In the genomic region with DNA sequence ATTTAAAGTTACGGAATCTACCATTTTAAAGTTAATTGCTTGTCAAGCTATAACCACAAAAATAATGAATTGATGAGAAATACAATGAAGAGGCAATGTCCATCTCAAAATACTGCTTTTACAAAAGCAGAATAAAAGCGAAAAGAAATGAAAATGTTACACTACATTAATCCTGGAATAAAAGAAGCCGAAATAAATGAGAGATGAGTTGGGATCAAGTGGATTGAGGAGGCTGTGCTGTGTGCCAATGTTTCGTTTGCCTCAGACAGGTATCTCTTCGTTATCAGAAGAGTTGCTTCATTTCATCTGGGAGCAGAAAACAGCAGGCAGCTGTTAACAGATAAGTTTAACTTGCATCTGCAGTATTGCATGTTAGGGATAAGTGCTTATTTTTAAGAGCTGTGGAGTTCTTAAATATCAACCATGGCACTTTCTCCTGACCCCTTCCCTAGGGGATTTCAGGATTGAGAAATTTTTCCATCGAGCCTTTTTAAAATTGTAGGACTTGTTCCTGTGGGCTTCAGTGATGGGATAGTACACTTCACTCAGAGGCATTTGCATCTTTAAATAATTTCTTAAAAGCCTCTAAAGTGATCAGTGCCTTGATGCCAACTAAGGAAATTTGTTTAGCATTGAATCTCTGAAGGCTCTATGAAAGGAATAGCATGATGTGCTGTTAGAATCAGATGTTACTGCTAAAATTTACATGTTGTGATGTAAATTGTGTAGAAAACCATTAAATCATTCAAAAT, we compare ENCODE assay signal across 7 cellular contexts. TPM values are rescaled to one million over a fixed set of nuclear protein-coding genes. Genes with fewer than 3 reads are reported as not detected.
A peak's percentile ranks its signal among the peaks of the same experiment; 100 is the strongest.
DNase-seq lines count a peak whose midpoint lies in the region; ATAC-seq and TF ChIP-seq lines count a peak whose summit lies in the region.

No MANE protein-coding gene starts in this region.

- in situ Hi-C loops in SK-MEL-5 (cut with HindIII; ENCODE audit: low pct_unique_long_range_greater_than_20kb, low sequenced_read_pairs): no loop called here

- H3K36me3 Mint-ChIP-seq in progenitor cell of endocrine pancreas (ENCODE audit: insufficient read depth): peaks cover 30% of the 10 kb centered on the region

- H3K4me3 ChIP-seq in HFF-Myc (replicated peaks; ENCODE audit: low read depth, low read length) (peak overlapping the region; percentile 84), hepatocyte (peak overlapping the region; percentile 74), stomach smooth muscle (ENCODE audit: low read length in 2 of 2) (peak overlapping the region; percentile 91 to 97)

- no peaks in the 10 kb centered on the region for H3K27me3 ChIP-seq in hepatocyte
- H3K27me3 ChIP-seq in stomach smooth muscle (ENCODE audit: control insufficient read depth in 1 of 2, insufficient read depth in 2 of 2, low read length in 2 of 2): no peaks in the 10 kb centered on the region

- no peak for ATAC-seq in HG03097 (IDR thresholded peaks at IDR 0.05; ENCODE audit: low FRiP score, unreplicated experiment)

- H3K36me3 ChIP-seq in hepatocyte (replicated peaks; ENCODE audit: insufficient read depth, low read depth) (peaks cover 30% of the 10 kb centered on the region), stomach smooth muscle (ENCODE audit: control insufficient read depth in 2 of 2, insufficient read depth in 2 of 2, low read length in 2 of 2) (peaks cover 49 to 63% of the 10 kb centered on the region in 2 donors)

- peak overlapping the region; percentile 87 for H3K4me2 ChIP-seq in hepatocyte

- H3K9me3 ChIP-seq in hepatocyte (ENCODE audit: low read depth): no peaks in the 10 kb centered on the region
- no peaks in the 10 kb centered on the region for H3K9me3 ChIP-seq in stomach smooth muscle (ENCODE audit: control insufficient read depth in 2 of 2, low read length in 2 of 2)

- H3K27ac Mint-ChIP-seq in progenitor cell of endocrine pancreas: no peak overlapping the region

- no peaks in the 10 kb centered on the region for H3K27me3 Mint-ChIP-seq in progenitor cell of endocrine pancreas

- DNase-seq in HFF-Myc (ENCODE audit: extremely low read depth, low read depth) (peak; percentile 31), SK-MEL-5 (ENCODE audit: low read depth, low spot score) (peak; percentile 57), hepatocyte (ENCODE audit: low spot score) (peak; percentile 31), NCI-H1417 treated with DMSO at 0.1 percent for 48 hours (lab: John Stamatoyannopoulos, UW) (no peak), progenitor cell of endocrine pancreas (ENCODE audit: low spot score, unreplicated experiment) (no peak)

- H2AFZ ChIP-seq in hepatocyte: no peak overlapping the region

- H3K79me2 ChIP-seq in hepatocyte: peaks cover 84% of the 10 kb centered on the region

- H3K4me1 Mint-ChIP-seq in progenitor cell of endocrine pancreas (ENCODE audit: low read depth): peaks cover 29% of the 10 kb centered on the region

- peaks cover 80% of the 10 kb centered on the region for H4K20me1 ChIP-seq in hepatocyte (ENCODE audit: insufficient read depth, poor library complexity, severe bottlenecking)

- H3K9me2 ChIP-seq in hepatocyte (replicated peaks; ENCODE audit: insufficient read depth): no peaks in the 10 kb centered on the region

- H3K9ac ChIP-seq in stomach smooth muscle (ENCODE audit: low read length in 2 of 2): peak overlapping the region; percentile 98 to 99

- no peak for TF ChIP-seq CTCF in HFF-Myc (IDR thresholded peaks at IDR 0.05; ENCODE audit: low read depth, low read length, missing control alignments)
- no peak for TF ChIP-seq CTCF in hepatocyte (IDR thresholded peaks at IDR 0.05; ENCODE audit: poor library complexity)
- TF ChIP-seq CTCF in progenitor cell of endocrine pancreas (IDR thresholded peaks at IDR 0.05; ENCODE audit: unreplicated experiment): no peak

- no peak overlapping the region for H3K4me3 Mint-ChIP-seq in progenitor cell of endocrine pancreas (ENCODE audit: low read depth)

- no peaks in the 10 kb centered on the region for H3K9me3 Mint-ChIP-seq in progenitor cell of endocrine pancreas (ENCODE audit: low read depth)

- H3K27ac ChIP-seq in hepatocyte (peak overlapping the region; percentile 99), stomach smooth muscle (ENCODE audit: low read length) (peak overlapping the region; percentile 100)

- H3K4me1 ChIP-seq in hepatocyte (ENCODE audit: insufficient read depth) (no peaks in the 10 kb centered on the region), stomach smooth muscle (ENCODE audit: control insufficient read depth, insufficient read depth, low read length) (peaks cover 30% of the 10 kb centered on the region)

- 1% methylated on average over 6 of the region's 6 CpGs for WGBS in hepatocyte (ENCODE audit: low lambda C conversion rate, missing lambda C conversion rate)

RNA-seq across cellular contexts. Expression of a gene that starts 4.2 kb away (rescaled TPM):
- total RNA-seq in SK-MEL-5 (2014; rRNA removed; shearing (Covaris generic)): 1,469 and 1,846 TPM in 2 replicates
- 14.9 and 24.6 TPM in 2 replicates for polyA plus RNA-seq in SK-MEL-5 (2015; cell fraction: cytosol; rRNA removed)
- 1,901 and 1,945 TPM in 2 replicates for polyA plus RNA-seq in SK-MEL-5 (2015; cell fraction: nucleus; rRNA removed)
- total RNA-seq in hepatocyte (8,000 and 8,677 TPM in 2 replicates), progenitor cell of endocrine pancreas (16,546 and 17,116 TPM in 2 replicates)
- polyA plus RNA-seq in hepatocyte: 16,690 and 29,129 TPM in 2 replicates

RNA-seq across cellular contexts. Expression of a gene that starts 21.9 kb away (rescaled TPM):
- total RNA-seq in SK-MEL-5 (2014; rRNA removed; shearing (Covaris generic)): 57.8 and 64.9 TPM in 2 replicates
- polyA plus RNA-seq in SK-MEL-5 (2015; cell fraction: cytosol; rRNA removed): 86.7 and 89.1 TPM in 2 replicates
- polyA plus RNA-seq in SK-MEL-5 (2015; cell fraction: nucleus; rRNA removed): 80.9 and 96.5 TPM in 2 replicates
- total RNA-seq in hepatocyte (80.4 and 83.9 TPM in 2 replicates), progenitor cell of endocrine pancreas (61.4 and 66.3 TPM in 2 replicates)
- polyA plus RNA-seq in hepatocyte: 162 and 167 TPM in 2 replicates

RNA-seq across cellular contexts. Expression of a gene that starts 55.1 kb away (rescaled TPM):
- 1.8 and 2.0 TPM in 2 replicates for total RNA-seq in SK-MEL-5 (2014; rRNA removed; shearing (Covaris generic))
- polyA plus RNA-seq in SK-MEL-5 (2015; cell fraction: cytosol; rRNA removed): 2.7 and 4.7 TPM in 2 replicates
- polyA plus RNA-seq in SK-MEL-5 (2015; cell fraction: nucleus; rRNA removed): 1.5 and 2.4 TPM in 2 replicates
- total RNA-seq in hepatocyte (46.0 and 53.7 TPM in 2 replicates), progenitor cell of endocrine pancreas (55.3 and 57.7 TPM in 2 replicates)
- polyA plus RNA-seq in hepatocyte: 85.3 and 101 TPM in 2 replicates

Comparison
In these comparisons a context has a peak if more than half of its experiments do, and no peak if none do; other contexts are left out.
1. DNase-seq: peak in HFF-Myc (single experiment), SK-MEL-5 (single experiment) and hepatocyte (single experiment); none in NCI-H1417 treated with DMSO at 0.1 percent for 48 hours (single experiment) and progenitor cell of endocrine pancreas (single experiment).
2. RNA of a gene that starts 55.1 kb away (total RNA-seq): 55.3 to 57.7 TPM in progenitor cell of endocrine pancreas and 46.0 to 53.7 TPM in hepatocyte; 1.8 to 2.0 TPM in SK-MEL-5; every median in the first group is over 10 times any median in the second.
3. Peak in every context shown above with its lines, with median percentiles within 50 percentile points of each other: H3K4me3 ChIP-seq.